ENCODE assay signal across 14 cellular contexts in the genomic region with DNA sequence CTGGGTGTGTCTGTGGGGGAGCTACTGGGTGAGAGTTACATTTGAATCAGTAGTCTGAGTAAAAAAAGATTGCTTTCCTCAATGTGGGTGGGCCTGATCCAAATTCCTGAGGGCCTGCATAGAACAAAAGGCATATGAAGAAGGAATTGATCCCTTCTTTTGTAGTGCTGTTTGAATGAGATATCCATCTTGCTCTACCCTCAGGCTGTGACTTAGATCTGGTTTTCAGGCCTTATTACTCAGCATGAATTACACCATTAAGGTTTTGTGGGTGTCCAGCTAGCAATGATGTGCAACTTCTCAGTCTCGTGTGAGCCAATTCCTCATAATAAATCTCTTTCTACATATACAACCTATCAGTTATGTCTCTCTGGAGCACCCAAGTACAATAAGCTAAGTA.
DNase-seq lines count a peak whose midpoint lies in the region; ATAC-seq and TF ChIP-seq lines count a peak whose summit lies in the region.
"Had no signal": no experiment of that assay in that cellular context is flagged by ENCODE, and none has a peak within 500 bp of the region (broad histone marks: within the 10 kb centered on the region; RNA-seq: fewer than 3 reads in every experiment).

No MANE protein-coding gene starts in this region.

- no peak overlapping the region for H3K4ac ChIP-seq in mesendoderm (ENCODE audit: low read depth, low read length)

- H2BK5ac ChIP-seq in mesendoderm (ENCODE audit: low read length): no peak overlapping the region

- TF ChIP-seq CTCF in AG09319 (IDR thresholded peaks at IDR 0.05; ENCODE audit: low read depth, low read length): no peak

- no peak overlapping the region for H3K27ac ChIP-seq in mesendoderm (ENCODE audit: low read depth, low read length)
- H3K27ac ChIP-seq: coronary artery, esophagus muscularis mucosa had no signal

- H3K4me2 ChIP-seq in mesendoderm (ENCODE audit: low read length): no peak overlapping the region

- DNase-seq in AG09319 (ENCODE audit: extremely low read depth, low read depth) (peak; percentile 14), NCI-H226 (peak; percentile 64), dedifferentiated amniotic fluid mesenchymal stem cell (ENCODE audit: extremely low spot score) (peak; percentile 22), mesendoderm (peak; percentile 64), NCI-H2196 (lab: John Stamatoyannopoulos, UW; ENCODE audit: unreplicated experiment) (no peak)
- no peak for DNase-seq in stimulated activated CD4-positive, alpha-beta T cell treated with anti-CD3 and anti-CD28 coated beads, Interleukin-15, amount 100 ng/mL, for 24 hours
- DNase-seq: activated CD4-positive, CD25-positive, alpha-beta regulatory T cell treated with anti-CD3 and anti-CD28 coated beads, Interleukin-2, amount 50 U/mL, for 72 hours; NCI-H1105; nucleus accumbens; substantia nigra had no signal

- no peaks in the 10 kb centered on the region for H3K79me1 ChIP-seq in mesendoderm (ENCODE audit: low read length)

- H3K4me3 ChIP-seq in mesendoderm (ENCODE audit: low read length): no peak overlapping the region
- H3K4me3 ChIP-seq: coronary artery, esophagus muscularis mucosa had no signal

- no peak overlapping the region for H4K8ac ChIP-seq in mesendoderm (ENCODE audit: low read depth, low read length)

- no peak for TF ChIP-seq POLR2A in GM18505 (IDR thresholded peaks at IDR 0.05; ENCODE audit: borderline replicate concordance, extremely low read depth, insufficient read depth, insufficient read length)

- no peak overlapping the region for H2AK5ac ChIP-seq in mesendoderm (ENCODE audit: low read length)

- H3K27me3 ChIP-seq in mesendoderm (ENCODE audit: insufficient read depth, low read length, poor library complexity): no peaks in the 10 kb centered on the region
- H3K27me3 ChIP-seq: esophagus muscularis mucosa had no signal

- no peak overlapping the region for H3K56ac ChIP-seq in mesendoderm (ENCODE audit: low read length)

- H3K36me3 ChIP-seq in mesendoderm (ENCODE audit: control insufficient read depth, insufficient read depth, low read length): no peaks in the 10 kb centered on the region
- H3K36me3 ChIP-seq: esophagus muscularis mucosa had no signal

- H3K18ac ChIP-seq in mesendoderm (ENCODE audit: low read length): peak overlapping the region; percentile 28

- no peak overlapping the region for H2BK15ac ChIP-seq in mesendoderm (replicated peaks; ENCODE audit: low read depth)

- no peak overlapping the region for H3K23ac ChIP-seq in mesendoderm (ENCODE audit: low read length)

- no CpG with 5 or more reads among the region's 1 CpG for WGBS in mesendoderm (ENCODE audit: extremely low coverage, insufficient coverage, low lambda C conversion rate)

- H4K5ac ChIP-seq in mesendoderm (ENCODE audit: low read length): no peak overlapping the region

- H3K4me1 ChIP-seq in mesendoderm (ENCODE audit: control insufficient read depth, low read depth, low read length): no peaks in the 10 kb centered on the region
- H3K4me1 ChIP-seq: esophagus muscularis mucosa had no signal

- no peak overlapping the region for H2BK120ac ChIP-seq in mesendoderm (ENCODE audit: low read depth, low read length)

- ATAC-seq in HG03432 (IDR thresholded peaks at IDR 0.05; ENCODE audit: unreplicated experiment): no peak
- ATAC-seq in GM18505 (IDR thresholded peaks at IDR 0.05; ENCODE audit: unreplicated experiment): no peak

- no peaks in the 10 kb centered on the region for H3K79me2 ChIP-seq in mesendoderm (ENCODE audit: control insufficient read depth, insufficient read depth, low read length)

- H3K9ac ChIP-seq in mesendoderm (ENCODE audit: low read length): no peak overlapping the region

Comparison
In these comparisons a context has a peak if more than half of its experiments do, and no peak if none do; other contexts are left out.
1. DNase-seq: peak in AG09319 (single experiment), NCI-H226 (single experiment), dedifferentiated amniotic fluid mesenchymal stem cell (single experiment) and mesendoderm (single experiment); none in NCI-H2196 (single experiment) and stimulated activated CD4-positive, alpha-beta T cell treated with anti-CD3 and anti-CD28 coated beads, Interleukin-15, amount 100 ng/mL, for 24 hours (single experiment).